In genomic region chr3:66220602-66221377, GRCh38 we compare ENCODE assay signal across 8 cellular contexts. TPM values are rescaled to one million over a fixed set of nuclear protein-coding genes. Genes with fewer than 3 reads are reported as not detected.
DNase-seq lines count a peak whose midpoint lies in the region; ATAC-seq and TF ChIP-seq lines count a peak whose summit lies in the region.

SLC25A26 (plus strand) TSS chr3:66221001; CDS start chr3:66221095, 94 bp downstream.

- H3K79me1 ChIP-seq in H9 (ENCODE audit: insufficient read depth, low read depth, low read length, poor library complexity, severe bottlenecking) = peaks cover 2% of the 10 kb centered on the region

- peak; percentile 98 for ATAC-seq in stimulated activated naive CD8-positive, alpha-beta T cell treated with anti-CD3 and anti-CD28 coated beads, Interleukin-15, amount 100 ng/mL, for 72 hours

- H4K20me1 ChIP-seq in H9 (ENCODE audit: control insufficient read depth, insufficient read depth, insufficient read length) = no peaks in the 10 kb centered on the region

- H3K4me2 ChIP-seq in H9 (ENCODE audit: insufficient read depth, insufficient read length, low read length) = peak within 1 kb of the TSS; percentile 80

- no peak within 1 kb of the TSS for H3K4ac ChIP-seq in H9 (ENCODE audit: low read depth, low read length)

- H3K36me3 ChIP-seq in MG63 = no peaks in the 10 kb centered on the region

- H3T11ph ChIP-seq in H9 (ENCODE audit: low read length) = no peak within 1 kb of the TSS

- no peak within 1 kb of the TSS for H2BK120ac ChIP-seq in H9 (ENCODE audit: low read depth, low read length, poor library complexity, severe bottlenecking)

- H2BK20ac ChIP-seq in H9 (ENCODE audit: low read depth, low read length, poor library complexity, severe bottlenecking) = no peak within 1 kb of the TSS

- no peak within 1 kb of the TSS for H4K91ac ChIP-seq in H9 (ENCODE audit: insufficient read length, low read depth, low read length)

- no peak within 1 kb of the TSS for H3K56ac ChIP-seq in H9 (ENCODE audit: insufficient read length, low read depth, low read length)

- H3K4me3 Mint-ChIP-seq in H9 (peak within 1 kb of the TSS; percentile 97), nephron progenitor cell (peak within 1 kb of the TSS; percentile 99)
- H3K4me3 Mint-ChIP-seq in stimulated activated naive CD8-positive, alpha-beta T cell treated with anti-CD3 and anti-CD28 coated beads, Interleukin-15, amount 100 ng/mL, for 72 hours = peak within 1 kb of the TSS; percentile 83 to 98

- H3K36me3 Mint-ChIP-seq in H9 (ENCODE audit: insufficient read depth in 1 of 3, low read depth in 3 of 3) (peaks cover 2 to 16% (median 5%) of the 10 kb centered on the region in 3 experiments; a peak in 6 of 7 replicates), nephron progenitor cell (ENCODE audit: low read depth) (peaks cover 23% of the 10 kb centered on the region)

- H2AFZ ChIP-seq in H9 (ENCODE audit: low read length) = peak within 1 kb of the TSS; percentile 98

- no CpG with 5 or more reads among the region's 56 CpGs for WGBS in H9 (ENCODE audit: extremely low coverage, insufficient read length, low lambda C conversion rate)

- H2BK5ac ChIP-seq in H9 (ENCODE audit: insufficient read length, low read length) = no peak within 1 kb of the TSS

- no peak within 1 kb of the TSS for H2BK15ac ChIP-seq in H9 (ENCODE audit: low read depth, low read length)

- H4K8ac ChIP-seq in H9 (replicated peaks; ENCODE audit: insufficient read length, low read depth, low read length) = no peak within 1 kb of the TSS

- no peaks in the 10 kb centered on the region; the same call in 1 of the 2 replicates for H3K79me2 ChIP-seq in H9 (ENCODE audit: insufficient read depth, low read length)

- H3K9ac ChIP-seq in H9 (ENCODE audit: extremely low read depth, insufficient read length, low read length) = peak within 1 kb of the TSS; percentile 71

- H3K4me1 Mint-ChIP-seq in H9 (peaks cover 7% of the 10 kb centered on the region in 2 experiments), nephron progenitor cell (peaks cover 17% of the 10 kb centered on the region)
- H3K4me1 Mint-ChIP-seq in stimulated activated naive CD8-positive, alpha-beta T cell treated with anti-CD3 and anti-CD28 coated beads, Interleukin-15, amount 100 ng/mL, for 72 hours = peaks cover 53% of the 10 kb centered on the region

- DNase-seq in ELR (ENCODE audit: low read depth) = peak; percentile 96
- peak; percentile 97 for DNase-seq in H9
- DNase-seq in MG63 = peak; percentile 88
- peak; percentile 96 for DNase-seq in SHP77 treated with DMSO at 0.1 percent for 48 hours (lab: John Stamatoyannopoulos, UW)
- DNase-seq in activated effector memory CD4-positive, alpha-beta T cell treated with anti-CD3 and anti-CD28 coated beads, Interleukin-2, amount 50 U/mL, for 16 hours = peak; percentile 99
- DNase-seq in fibroblast of the aortic adventitia (ENCODE audit: low read depth) = peak; percentile 95
- peak; percentile 97 for DNase-seq in nephron progenitor cell
- peak; percentile 93 to 97 for DNase-seq in stimulated activated naive CD8-positive, alpha-beta T cell treated with anti-CD3 and anti-CD28 coated beads, Interleukin-15, amount 100 ng/mL, for 72 hours

- TF ChIP-seq CTCF in H9 (conservative IDR thresholded peaks at IDR 0.05) (no peak), fibroblast of the aortic adventitia (IDR thresholded peaks at IDR 0.05; ENCODE audit: insufficient read depth, low read length) (no peak), nephron progenitor cell (IDR thresholded peaks at IDR 0.05) (no peak)

- H3K23ac ChIP-seq in H9 (ENCODE audit: insufficient read length, low read depth, low read length) = no peak within 1 kb of the TSS

- H3K18ac ChIP-seq in H9 (ENCODE audit: insufficient read length, low read depth, low read length) = peak within 1 kb of the TSS; percentile 89

- H3K9me3 Mint-ChIP-seq in H9 (no peaks in the 10 kb centered on the region), nephron progenitor cell (no peaks in the 10 kb centered on the region)
- H3K9me3 Mint-ChIP-seq in stimulated activated naive CD8-positive, alpha-beta T cell treated with anti-CD3 and anti-CD28 coated beads, Interleukin-15, amount 100 ng/mL, for 72 hours = peaks cover 11 to 14% of the 10 kb centered on the region in 2 donors

- peak within 1 kb of the TSS; percentile 93 for H3K4me3 ChIP-seq in MG63
- H3K4me3 ChIP-seq in fibroblast of the aortic adventitia (ENCODE audit: low read depth, low read length) = peak within 1 kb of the TSS; percentile 85

- H2AK5ac ChIP-seq in H9 (ENCODE audit: insufficient read length, low read length) = no peak within 1 kb of the TSS

- H4K5ac ChIP-seq in H9 (ENCODE audit: insufficient read length, low read depth, low read length) = no peak within 1 kb of the TSS

- H3K23me2 ChIP-seq in H9 (ENCODE audit: insufficient read length, low read depth, low read length, poor library complexity, severe bottlenecking) = no peaks in the 10 kb centered on the region

- peak within 1 kb of the TSS; percentile 3 for H3K27ac ChIP-seq in H9 (ENCODE audit: insufficient read length, low read depth, low read length)

- H3K27me3 ChIP-seq in H9 (ENCODE audit: insufficient read depth, low read length) (no peaks in the 10 kb centered on the region), MG63 (no peaks in the 10 kb centered on the region; the same call in 1 of the 2 replicates)

- peak within 1 kb of the TSS; percentile 85 for H3K14ac ChIP-seq in H9 (ENCODE audit: insufficient read depth, low read length)

- H3K27ac Mint-ChIP-seq in H9 (peak within 1 kb of the TSS; percentile 95 to 99 (median 95)), nephron progenitor cell (peak within 1 kb of the TSS; percentile 96)
- H3K27ac Mint-ChIP-seq in stimulated activated naive CD8-positive, alpha-beta T cell treated with anti-CD3 and anti-CD28 coated beads, Interleukin-15, amount 100 ng/mL, for 72 hours = peak within 1 kb of the TSS; percentile 97

- H3K9me3 ChIP-seq in H9 (ENCODE audit: control insufficient read depth, low read depth, low read length) (no peaks in the 10 kb centered on the region), MG63 (no peaks in the 10 kb centered on the region)

- no peak within 1 kb of the TSS for H2BK12ac ChIP-seq in H9 (ENCODE audit: insufficient read length, low read depth, low read length)

- no peaks in the 10 kb centered on the region for H3K4me1 ChIP-seq in H9 (ENCODE audit: insufficient read depth, low read length)

- H3K27me3 Mint-ChIP-seq in H9 (ENCODE audit: low read depth) (peaks cover 2% of the 10 kb centered on the region), nephron progenitor cell (ENCODE audit: low read depth, poor library complexity) (peaks cover 18% of the 10 kb centered on the region)
- H3K27me3 Mint-ChIP-seq in stimulated activated naive CD8-positive, alpha-beta T cell treated with anti-CD3 and anti-CD28 coated beads, Interleukin-15, amount 100 ng/mL, for 72 hours = no peaks in the 10 kb centered on the region

RNA-seq across cellular contexts. Expression of gene SLC25A26, which starts in this region (rescaled TPM):
- 30.2 TPM in 2 replicates for total RNA-seq in H9 (2021)
- 16.9 and 38.2 TPM in 2 replicates for total RNA-seq in MG63 (2014; rRNA removed; shearing (Covaris generic); ENCODE audit: low replicate concordance)
- 14.0 and 30.8 TPM in 2 replicates for total RNA-seq in fibroblast of the aortic adventitia (ENCODE audit: low replicate concordance)

Comparison
In these comparisons a context has a peak if more than half of its experiments do, and no peak if none do; other contexts are left out.
1. Peak in every context shown above with its lines: DNase-seq, ATAC-seq, H3K4me3 ChIP-seq and H3K27ac ChIP-seq.